Comparison of ENCODE assay signal across 11 cellular contexts in the genomic region with DNA sequence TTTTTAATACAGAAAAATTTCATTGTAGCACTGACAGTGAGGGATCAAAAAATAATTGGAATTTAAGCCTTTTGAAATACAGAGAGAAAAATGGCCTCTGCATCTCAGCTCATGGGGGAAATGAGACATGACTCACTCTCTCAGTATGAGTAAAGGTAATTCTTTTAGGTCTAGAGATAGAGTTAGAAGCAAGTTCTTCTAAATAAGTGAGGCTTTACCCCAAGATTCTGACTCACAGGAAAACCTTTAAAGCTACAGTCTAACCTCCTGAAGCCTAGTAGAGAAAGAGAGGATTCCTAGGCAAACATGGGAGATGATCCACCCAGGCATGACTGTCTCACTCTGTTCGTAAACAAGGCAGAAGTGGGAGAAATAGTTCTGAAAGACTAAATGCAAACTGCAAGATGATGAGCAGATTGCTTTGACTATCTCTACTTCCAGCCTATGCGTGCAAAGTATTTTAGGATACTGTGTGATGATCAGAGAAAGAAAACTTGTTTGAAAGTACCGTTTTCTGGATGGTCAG.
DNase-seq lines count a peak whose midpoint lies in the region; ATAC-seq and FAIRE-seq lines count a peak whose summit lies in the region.
"Had no signal": no experiment of that assay in that cellular context is flagged by ENCODE, and none has a peak within 500 bp of the region (broad histone marks: within the 10 kb centered on the region; RNA-seq: fewer than 3 reads in every experiment).

No MANE protein-coding gene starts in this region.

- no peaks in the 10 kb centered on the region for H3K9me3 ChIP-seq in adipocyte (ENCODE audit: control insufficient read depth, low read length)
- H3K9me3 ChIP-seq: A549 had no signal

- H3K36me3 Mint-ChIP-seq in activated T-cell treated with anti-CD3 and anti-CD28 coated beads, Interleukin-2, amount 50 U/mL, for 72 hours (ENCODE audit: insufficient read depth in 2 of 2), result peaks cover 0 to 2% of the 10 kb centered on the region in 2 donors

- no peak overlapping the region for H3K4me3 Mint-ChIP-seq in activated T-cell treated with anti-CD3 and anti-CD28 coated beads, Interleukin-2, amount 50 U/mL, for 72 hours
- H3K4me3 Mint-ChIP-seq: activated B cell treated with CpG ODN at 0.5 μM for 24 hours had no signal

- H3K27ac Mint-ChIP-seq in activated T-cell treated with anti-CD3 and anti-CD28 coated beads, Interleukin-2, amount 50 U/mL, for 72 hours, result no peak overlapping the region
- H3K27ac Mint-ChIP-seq: activated B cell treated with CpG ODN at 0.5 μM for 24 hours had no signal

- H3K9me3 Mint-ChIP-seq in activated T-cell treated with anti-CD3 and anti-CD28 coated beads, Interleukin-2, amount 50 U/mL, for 72 hours, result peaks cover 11 to 13% of the 10 kb centered on the region in 2 donors
- H3K9me3 Mint-ChIP-seq: activated B cell treated with CpG ODN at 0.5 μM for 24 hours had no signal

- no peaks in the 10 kb centered on the region for H3K36me3 ChIP-seq in adipocyte (ENCODE audit: control insufficient read depth, insufficient read depth, low read length, severe bottlenecking)

- H3K4me1 ChIP-seq in adipocyte (ENCODE audit: control insufficient read depth, insufficient read depth, low read length), result peaks cover 32% of the 10 kb centered on the region
- H3K4me1 ChIP-seq: A549 had no signal

- H3K27me3 Mint-ChIP-seq in activated T-cell treated with anti-CD3 and anti-CD28 coated beads, Interleukin-2, amount 50 U/mL, for 72 hours (ENCODE audit: low read depth), result no peaks in the 10 kb centered on the region
- H3K27me3 Mint-ChIP-seq: activated B cell treated with CpG ODN at 0.5 μM for 24 hours had no signal

- H3K4me1 Mint-ChIP-seq in activated T-cell treated with anti-CD3 and anti-CD28 coated beads, Interleukin-2, amount 50 U/mL, for 72 hours (ENCODE audit: low read depth), result no peaks in the 10 kb centered on the region
- H3K4me1 Mint-ChIP-seq: activated B cell treated with CpG ODN at 0.5 μM for 24 hours had no signal

- no peak for FAIRE-seq in urothelium cell line (lab: Jason Lieb, UNC)
- FAIRE-seq: A549, K562 had no signal

- H3K4me3 ChIP-seq in adipocyte (ENCODE audit: low read length), result no peak overlapping the region
- H3K4me3 ChIP-seq: A549, K562 had no signal

- peak; percentile 80 to 85 for ATAC-seq in activated T-cell treated with anti-CD3 and anti-CD28 coated beads, Interleukin-2, amount 50 U/mL, for 72 hours (replicated peaks in 1 of 2)
- ATAC-seq in HG02981 (IDR thresholded peaks at IDR 0.05; ENCODE audit: unreplicated experiment), result peak; percentile 97
- ATAC-seq: A549, K562 had no signal

- H3K9ac ChIP-seq in adipocyte (ENCODE audit: low read length), result no peak overlapping the region

- H3K27me3 ChIP-seq in adipocyte (replicated peaks; ENCODE audit: control insufficient read depth, insufficient read depth, low read length), result no peaks in the 10 kb centered on the region

- DNase-seq in activated T-cell treated with anti-CD3 and anti-CD28 coated beads, Interleukin-2, amount 50 U/mL, for 72 hours, result no peak
- DNase-seq in activated T-cell treated with anti-CD3 and anti-CD28 coated beads, Interleukin-2, amount 50 U/mL, for 1 hour, result no peak
- peak; percentile 13 for DNase-seq in adipocyte (ENCODE audit: low read depth)
- peak; percentile 53 for DNase-seq in urothelium cell line (ENCODE audit: low spot score)
- DNase-seq in NCI-H2081 (lab: John Stamatoyannopoulos, UW), result no peak
- DNase-seq in NCI-H1930 (lab: John Stamatoyannopoulos, UW), result no peak
- DNase-seq in NCI-H146 treated with DMSO at 0.1 percent for 48 hours (lab: John Stamatoyannopoulos, UW; ENCODE audit: unreplicated experiment), result no peak
- DNase-seq: activated B cell treated with CpG ODN at 0.5 μM for 24 hours had no signal

Comparison
In these comparisons a context has a peak if more than half of its experiments do, and no peak if none do; other contexts are left out.
1. DNase-seq: peak in adipocyte (single experiment) and urothelium cell line (single experiment); none in activated T-cell treated with anti-CD3 and anti-CD28 coated beads, Interleukin-2, amount 50 U/mL, for 72 hours (0 of 2), activated T-cell treated with anti-CD3 and anti-CD28 coated beads, Interleukin-2, amount 50 U/mL, for 1 hour (single experiment), NCI-H2081 (0 of 2), NCI-H1930 (0 of 2) and NCI-H146 treated with DMSO at 0.1 percent for 48 hours (single experiment).